ENCODE assay signal across 23 cellular contexts in the genomic region with DNA sequence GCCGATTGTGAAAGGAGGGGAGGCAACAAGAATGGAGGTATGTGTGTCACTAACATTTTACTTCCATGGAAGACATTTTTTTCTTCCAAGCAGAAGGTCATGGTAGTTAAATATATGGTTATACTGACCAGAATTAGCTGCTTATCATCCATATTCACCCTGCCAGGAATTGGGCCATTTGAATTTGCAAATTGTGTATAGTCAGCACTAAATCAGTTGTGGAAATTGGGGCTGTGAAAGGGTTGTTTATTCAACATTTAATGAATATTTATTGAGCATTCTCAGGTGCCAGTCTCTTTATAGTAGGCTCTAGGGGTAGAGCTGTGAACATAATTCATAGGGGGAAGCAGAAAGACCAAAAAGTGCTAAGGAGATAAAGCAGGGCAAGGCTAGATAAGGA. TPM values are rescaled to one million over a fixed set of nuclear protein-coding genes. Genes with fewer than 3 reads are reported as not detected.
"Had no signal": no experiment of that assay in that cellular context is flagged by ENCODE, and none has a peak within 500 bp of the region (broad histone marks: within the 10 kb centered on the region; RNA-seq: fewer than 3 reads in every experiment).

No MANE protein-coding gene starts in this region.

- H3K4me1 ChIP-seq: SJCRH30 had no signal

- ATAC-seq: SK-N-SH treated with all-trans-retinoic acid at 6 μM for 48 hours had no signal

- FAIRE-seq: RCC 7860 had no signal

- H3K27ac ChIP-seq: SJCRH30 had no signal

- H3K9me3 ChIP-seq: MG63, SJCRH30 had no signal

- H3K4me3 ChIP-seq: MG63, SJCRH30 had no signal

- DNase-seq: Karpas-422, KG1, MG63, NCI-H1092, NCI-H1105 treated with DMSO at 0.1 percent for 48 hours, NCI-H1417 treated with DMSO at 0.1 percent for 48 hours, NCI-H146, NCI-H1694 treated with DMSO at 0.1 percent for 48 hours, NCI-H1930, NCI-H2081, NCI-H2107, NCI-H226, NCI-H446, NCI-H510A, NCI-H524 treated with DMSO at 0.1 percent for 48 hours, NCI-H69, NCI-H774, RPMI8226, SHP77 treated with DMSO at 0.1 percent for 48 hours, SJCRH30 had no signal

- H3K27me3 ChIP-seq: MG63, SJCRH30 had no signal

RNA-seq across cellular contexts. Expression of gene USP44, which starts 39.3 kb away (rescaled TPM):
- total RNA-seq: HT1080 had no signal
